In the genomic region with DNA sequence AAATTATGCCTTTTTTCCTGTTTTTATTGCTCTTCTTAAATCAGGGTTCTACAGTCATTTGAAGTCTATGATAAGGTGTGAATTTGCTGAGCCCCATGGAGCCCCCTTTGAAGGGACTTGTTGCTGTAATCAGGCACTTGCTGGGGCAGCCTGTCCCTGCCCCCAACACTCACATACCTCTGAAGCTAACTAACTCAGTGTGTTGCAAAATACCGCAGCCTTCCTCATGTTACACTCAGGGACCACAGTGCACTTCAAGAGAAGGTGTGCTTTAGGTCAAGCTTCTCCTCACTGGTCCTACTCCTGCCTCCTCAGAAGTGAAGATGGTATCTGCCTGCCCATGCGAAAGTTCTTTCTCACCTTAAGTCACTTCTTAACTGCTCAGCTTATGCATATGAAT, we compare ENCODE assay signal across 19 cellular contexts.
DNase-seq lines count a peak whose midpoint lies in the region; TF ChIP-seq lines count a peak whose summit lies in the region.
"Had no signal": no experiment of that assay in that cellular context is flagged by ENCODE, and none has a peak within 500 bp of the region (broad histone marks: within the 10 kb centered on the region; RNA-seq: fewer than 3 reads in every experiment).

No MANE protein-coding gene starts in this region.

- H4K20me1 ChIP-seq in osteoblast (ENCODE audit: insufficient read depth, low read length), result no peaks in the 10 kb centered on the region

- H3K27ac ChIP-seq in osteoblast (ENCODE audit: low read depth, low read length), result no peak overlapping the region
- H3K27ac ChIP-seq: C4-2B, SK-N-MC had no signal

- DNase-seq in Daoy (ENCODE audit: low read depth) (peak; percentile 21), HuH-7.5 (ENCODE audit: low spot score) (peak; percentile 14), iPS DF 19.7 (ENCODE audit: low read depth, low spot score) (peak; percentile 40), osteoblast (ENCODE audit: insufficient read length, low spot score, missing footprints) (peak; percentile 51), AG08396 (ENCODE audit: low spot score) (no peak), DMS79 treated with DMSO at 0.1 percent for 48 hours (lab: John Stamatoyannopoulos, UW) (no peak), COR-L47 (lab: John Stamatoyannopoulos, UW) (no peak)
- DNase-seq: CD8-positive, alpha-beta memory T cell; DMS53; Karpas-422; NCI-H1694; NCI-H2081 treated with DMSO at 0.1 percent for 48 hours; NCI-H446 treated with DMSO at 0.1 percent for 48 hours; NCI-H526 treated with DMSO at 0.1 percent for 48 hours; Right ventricle myocardium superior; SW 1271 had no signal

- H2AFZ ChIP-seq in osteoblast (ENCODE audit: low read length), result no peak overlapping the region

- no peak for TF ChIP-seq CTCF in osteoblast (IDR thresholded peaks at IDR 0.05; ENCODE audit: extremely low read depth, low read depth, low read length)

- no peaks in the 10 kb centered on the region for H3K9me3 ChIP-seq in osteoblast (ENCODE audit: low read depth, low read length)
- H3K9me3 ChIP-seq: HAP-1 had no signal

- no peak overlapping the region for H3K4me2 ChIP-seq in osteoblast (ENCODE audit: insufficient read depth, low read length)

- no peaks in the 10 kb centered on the region for H3K79me2 ChIP-seq in osteoblast (ENCODE audit: insufficient read depth, low read length)

- no peak overlapping the region for H3K4me3 ChIP-seq in osteoblast (ENCODE audit: insufficient read depth, low read length)
- H3K4me3 ChIP-seq: HAP-1, SK-N-MC had no signal

- no peaks in the 10 kb centered on the region for H3K4me1 ChIP-seq in osteoblast (ENCODE audit: insufficient read depth, low read length)
- H3K4me1 ChIP-seq: HAP-1 had no signal

- no peaks in the 10 kb centered on the region for H3K27me3 ChIP-seq in osteoblast (ENCODE audit: insufficient read depth, low read length)

- no peaks in the 10 kb centered on the region for H3K36me3 ChIP-seq in osteoblast (ENCODE audit: insufficient read depth, low read length)
- H3K36me3 ChIP-seq: HAP-1 had no signal

Comparison
In these comparisons a context has a peak if more than half of its experiments do, and no peak if none do; other contexts are left out.
1. DNase-seq: peak in Daoy (single experiment), HuH-7.5 (single experiment), iPS DF 19.7 (single experiment) and osteoblast (single experiment); none in AG08396 (single experiment), DMS79 treated with DMSO at 0.1 percent for 48 hours (single experiment) and COR-L47 (single experiment).